In genomic region chr1:208218237-208219097, GRCh38 we compare ENCODE assay signal across 2 cellular contexts.
TF ChIP-seq lines count a peak whose summit lies in the region.

No MANE protein-coding gene starts in this region.

TF ChIP-seq in SK-N-SH, 30 proteins besides CTCF, POLR2A, EP300 and RAD21 (continued from another document):
- TF ChIP-seq ZBTB33 (IDR thresholded peaks at IDR 0.05; ENCODE audit: borderline replicate concordance, low read depth) (no peak), EZH2phosphoT487 (IDR thresholded peaks at IDR 0.05; ENCODE audit: borderline replicate concordance, low read depth) (no peak), YY1 (IDR thresholded peaks at IDR 0.05; ENCODE audit: low read depth) (no peak), RFX5 (IDR thresholded peaks at IDR 0.05; ENCODE audit: low read length) (no peak), FOXM1 (IDR thresholded peaks at IDR 0.05; ENCODE audit: low read depth) (no peak), FOXJ3 (CRISPR knock-in tag; IDR thresholded peaks at IDR 0.05) (no peak), FOSL2 (IDR thresholded peaks at IDR 0.05; ENCODE audit: borderline replicate concordance, low read depth) (no peak), NFIC (IDR thresholded peaks at IDR 0.05; ENCODE audit: borderline replicate concordance) (no peak), RXRA (IDR thresholded peaks at IDR 0.05; ENCODE audit: borderline replicate concordance, low read depth) (no peak), JUND (IDR thresholded peaks at IDR 0.05) (no peak), TCF12 (IDR thresholded peaks at IDR 0.05) (no peak)
- TF ChIP-seq, protein P1, sequence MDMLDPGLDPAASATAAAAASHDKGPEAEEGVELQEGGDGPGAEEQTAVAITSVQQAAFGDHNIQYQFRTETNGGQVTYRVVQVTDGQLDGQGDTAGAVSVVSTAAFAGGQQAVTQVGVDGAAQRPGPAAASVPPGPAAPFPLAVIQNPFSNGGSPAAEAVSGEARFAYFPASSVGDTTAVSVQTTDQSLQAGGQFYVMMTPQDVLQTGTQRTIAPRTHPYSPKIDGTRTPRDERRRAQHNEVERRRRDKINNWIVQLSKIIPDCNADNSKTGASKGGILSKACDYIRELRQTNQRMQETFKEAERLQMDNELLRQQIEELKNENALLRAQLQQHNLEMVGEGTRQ (IDR thresholded peaks at IDR 0.05; ENCODE audit: borderline replicate concordance, low read depth, low read length): no peak
TF ChIP-seq in SK-N-SH: peak in this region for 0.

TF ChIP-seq in SK-N-SH treated with all-trans-retinoic acid at 6 μM for 48 hours, 23 proteins besides CTCF, POLR2A, EP300 and RAD21 (continued from another document):
- no peak for TF ChIP-seq TCF4 (CRISPR knock-in tag; IDR thresholded peaks at IDR 0.05; ENCODE audit: borderline replicate concordance)
- TF ChIP-seq ESRRG (CRISPR knock-in tag; IDR thresholded peaks at IDR 0.05): no peak
- TF ChIP-seq PATZ1 (CRISPR knock-in tag; IDR thresholded peaks at IDR 0.05; ENCODE audit: borderline replicate concordance): no peak
- TF ChIP-seq ZC3H10 (CRISPR knock-in tag; IDR thresholded peaks at IDR 0.05): no peak
- TF ChIP-seq ZNF8 (CRISPR knock-in tag; IDR thresholded peaks at IDR 0.05): no peak
- TF ChIP-seq TOX (CRISPR knock-in tag; IDR thresholded peaks at IDR 0.05; ENCODE audit: borderline replicate concordance): no peak
- no peak for TF ChIP-seq ISL1 (CRISPR knock-in tag; IDR thresholded peaks at IDR 0.05)
- no peak for TF ChIP-seq ZFP3 (CRISPR knock-in tag; IDR thresholded peaks at IDR 0.05)
